ENCODE assay signal across 6 cellular contexts in genomic region chr9:113296247-113296646, GRCh38. TPM values are rescaled to one million over a fixed set of nuclear protein-coding genes. Genes with fewer than 3 reads are reported as not detected.
"Had no signal": no experiment of that assay in that cellular context is flagged by ENCODE, and none has a peak within 500 bp of the region (broad histone marks: within the 10 kb centered on the region; RNA-seq: fewer than 3 reads in every experiment).

No MANE protein-coding gene starts in this region.

RNA-seq across cellular contexts. Expression of gene RNF183, which starts 6.9 kb away (rescaled TPM):
- total RNA-seq: GM23248, H4, H7, HFFc6, HT1080 had no signal
- polyA plus RNA-seq: GM23248, IgD-negative memory B cell had no signal

RNA-seq across cellular contexts. Expression of gene BSPRY, which starts 53.1 kb away (rescaled TPM):
- total RNA-seq: GM23248, H4, HFFc6, HT1080 had no signal
- polyA plus RNA-seq: GM23248 had no signal
